In the genomic region with DNA sequence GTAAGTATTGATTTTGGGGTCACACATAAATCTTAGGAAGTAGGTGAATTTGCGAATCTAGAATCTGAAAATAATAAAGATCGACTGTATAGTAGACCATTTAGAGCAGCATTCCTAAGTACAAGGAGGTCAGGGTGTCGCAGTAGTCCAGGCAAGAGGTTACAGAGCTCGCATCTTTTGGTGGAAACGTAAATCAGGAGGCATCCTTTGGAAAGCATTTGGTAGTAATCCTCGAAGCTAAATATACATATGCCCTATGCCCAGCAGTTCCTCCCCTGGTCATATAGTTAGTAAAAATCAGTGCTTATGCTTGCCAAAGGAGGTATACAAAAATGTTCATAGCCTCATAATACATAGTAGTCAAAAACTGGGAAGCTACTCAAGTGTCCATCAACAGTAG, we compare ENCODE assay signal across 18 cellular contexts.
A peak's percentile ranks its signal among the peaks of the same experiment; 100 is the strongest.
DNase-seq lines count a peak whose midpoint lies in the region; ATAC-seq and TF ChIP-seq lines count a peak whose summit lies in the region.
"Had no signal": no experiment of that assay in that cellular context is flagged by ENCODE, and none has a peak within 500 bp of the region (broad histone marks: within the 10 kb centered on the region; RNA-seq: fewer than 3 reads in every experiment).

No MANE protein-coding gene starts in this region.

- peak; percentile 5 for DNase-seq in cardiac septum (ENCODE audit: low spot score)
- no peak for DNase-seq in left ventricle myocardium superior
- DNase-seq in islet precursor cell, result peak; percentile 3
- DNase-seq in posterior vena cava (ENCODE audit: low spot score), result peak; percentile 4
- no peak for DNase-seq in NCI-H345 treated with DMSO at 0.1 percent for 48 hours (lab: John Stamatoyannopoulos, UW; ENCODE audit: unreplicated experiment)
- no peak for DNase-seq in mammary epithelial cell
- no peak for DNase-seq in NCI-H2081 treated with DMSO at 0.1 percent for 48 hours (lab: John Stamatoyannopoulos, UW)
- DNase-seq: AML-193; Caco-2; Calu3; CD4-positive, alpha-beta T cell; CD8-positive, alpha-beta T cell; DMS79 treated with DMSO at 0.1 percent for 48 hours; GF-D8 had no signal

- H3K4me3 ChIP-seq in mammary epithelial cell (replicated peaks in 1 of 3; ENCODE audit: insufficient read depth in 1 of 3, low read depth in 2 of 3, low read length in 3 of 3), result no peak overlapping the region
- H3K4me3 ChIP-seq: A549; BLaER1 treated with 17β-estradiol and CSF1 and Interleukin-3, amounts not matched to agents 10 nM and 100 nM had no signal

- no peak for ATAC-seq in left ventricle myocardium superior
- ATAC-seq: A549; CD8-positive, alpha-beta T cell had no signal

- dilution Hi-C loops in mammary epithelial cell (cut with HindIII; ENCODE audit: low sequenced_read_pairs), result no loop called here

- no peaks in the 10 kb centered on the region for H3K36me3 ChIP-seq in mammary epithelial cell (ENCODE audit: insufficient read depth, low read length)
- H3K36me3 ChIP-seq: BLaER1 treated with 17β-estradiol and CSF1 and Interleukin-3, amounts not matched to agents 10 nM and 100 nM had no signal

- no peaks in the 10 kb centered on the region for H3K4me1 ChIP-seq in mammary epithelial cell (ENCODE audit: insufficient read depth, low read length)
- H3K4me1 ChIP-seq: A549; BLaER1 treated with 17β-estradiol and CSF1 and Interleukin-3, amounts not matched to agents 10 nM and 100 nM had no signal

- H3K4me2 ChIP-seq in mammary epithelial cell (ENCODE audit: insufficient read depth, low read depth, low read length), result no peak overlapping the region
- H3K4me2 ChIP-seq: A549; BLaER1 treated with 17β-estradiol and CSF1 and Interleukin-3, amounts not matched to agents 10 nM and 100 nM had no signal

- intact Hi-C loops in cardiac septum (cut with DNase I), result no loop called here
- intact Hi-C loops in left ventricle myocardium superior (cut with micrococcal nuclease), result no loop called here
- intact Hi-C loops in posterior vena cava (cut with DNase I), result no loop called here
- intact Hi-C loops in mammary epithelial cell (cut with micrococcal nuclease), result no loop called here

- H3K9me3 ChIP-seq in mammary epithelial cell (replicated peaks; ENCODE audit: insufficient read depth, low read length), result peaks cover 2% of the 10 kb centered on the region
- H3K9me3 ChIP-seq: A549, Caco-2 had no signal

- 64% methylated on average over 6 of the region's 6 CpGs for WGBS in mammary epithelial cell (ENCODE audit: low coverage, missing lambda C conversion rate)

- H3K27me3 ChIP-seq in mammary epithelial cell (ENCODE audit: insufficient read depth, low read length), result no peaks in the 10 kb centered on the region
- H3K27me3 ChIP-seq: BLaER1 treated with 17β-estradiol and CSF1 and Interleukin-3, amounts not matched to agents 10 nM and 100 nM had no signal

- no peak overlapping the region for H3K9ac ChIP-seq in mammary epithelial cell (ENCODE audit: insufficient read depth, low read length)
- H3K9ac ChIP-seq: BLaER1 treated with 17β-estradiol and CSF1 and Interleukin-3, amounts not matched to agents 10 nM and 100 nM had no signal

- in situ Hi-C loops in mammary epithelial cell (cut with MboI; ENCODE audit: low sequenced_read_pairs in 2 of 2), result no loop called here

- TF ChIP-seq CTCF in mammary epithelial cell (conservative IDR thresholded peaks at IDR 0.05 in 1 of 2, IDR thresholded peaks at IDR 0.05 in 1 of 2; ENCODE audit: extremely low read depth in 1 of 2, insufficient read depth in 1 of 2, low read depth in 1 of 2, low read length in 2 of 2), result no peak

- no peak overlapping the region for H3K27ac ChIP-seq in mammary epithelial cell (ENCODE audit: insufficient read depth, low read depth, low read length)
- H3K27ac ChIP-seq: 22Rv1; A549; BLaER1 treated with 17β-estradiol and CSF1 and Interleukin-3, amounts not matched to agents 10 nM and 100 nM; C4-2B had no signal

- no peak overlapping the region for H2AFZ ChIP-seq in mammary epithelial cell (ENCODE audit: low read depth, low read length)

- no peaks in the 10 kb centered on the region for H4K20me1 ChIP-seq in mammary epithelial cell (ENCODE audit: insufficient read depth, low read length)
- H4K20me1 ChIP-seq: BLaER1 treated with 17β-estradiol and CSF1 and Interleukin-3, amounts not matched to agents 10 nM and 100 nM had no signal

- CTCF ChIA-PET in mammary epithelial cell (lab: Charles Lee; ENCODE audit: low non-redundant PET), result no interaction called here

- no peaks in the 10 kb centered on the region for H3K79me2 ChIP-seq in mammary epithelial cell (ENCODE audit: insufficient read depth, low read length)

- no TSS peak for BruUV-seq in mammary epithelial cell (replicated peaks; lab: Mats Ljungman, UMichigan)

Comparison
In these comparisons a context has a peak if more than half of its experiments do, and no peak if none do; other contexts are left out.
1. DNase-seq: peak in cardiac septum (single experiment), islet precursor cell (single experiment) and posterior vena cava (single experiment); none in left ventricle myocardium superior (single experiment), NCI-H345 treated with DMSO at 0.1 percent for 48 hours (single experiment), mammary epithelial cell (single experiment) and NCI-H2081 treated with DMSO at 0.1 percent for 48 hours (single experiment).